In the genomic region with DNA sequence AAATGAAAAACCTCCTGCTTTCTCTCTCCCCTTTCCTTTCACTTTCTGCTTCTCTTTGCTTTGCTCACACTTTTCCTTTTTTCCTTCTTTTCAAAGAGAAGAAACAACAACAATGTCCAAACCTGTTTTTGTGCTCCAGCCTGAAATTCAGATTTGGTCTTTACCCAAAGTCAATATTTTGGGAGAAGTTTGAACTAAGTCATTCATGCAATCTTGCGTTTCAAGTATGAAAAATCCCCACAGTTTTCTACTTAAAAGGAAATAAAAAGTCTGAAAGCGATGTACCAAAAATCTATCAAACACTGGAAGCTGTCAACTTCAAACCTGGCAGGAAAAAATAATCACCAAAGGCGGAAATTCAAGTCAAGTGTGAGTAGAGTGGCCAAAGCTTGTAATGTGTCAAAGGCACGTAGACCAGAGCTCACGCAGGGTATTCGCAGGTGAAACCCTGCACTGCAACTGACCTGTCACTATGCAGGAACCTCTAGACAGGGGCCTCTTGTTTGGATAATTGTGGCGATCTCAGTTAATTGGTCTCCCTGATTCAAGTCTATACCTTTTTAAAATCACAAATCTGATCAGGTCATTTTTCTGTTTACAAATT, we compare ENCODE assay signal across 11 cellular contexts.
DNase-seq lines count a peak whose midpoint lies in the region; ATAC-seq and TF ChIP-seq lines count a peak whose summit lies in the region.
"Had no signal": no experiment of that assay in that cellular context is flagged by ENCODE, and none has a peak within 500 bp of the region (broad histone marks: within the 10 kb centered on the region; RNA-seq: fewer than 3 reads in every experiment).

No MANE protein-coding gene starts in this region.

- H3K4me3 Mint-ChIP-seq in activated T-cell treated with anti-CD3 and anti-CD28 coated beads, Interleukin-2, amount 50 U/mL, for 72 hours, result no peak overlapping the region
- no peak overlapping the region for H3K4me3 Mint-ChIP-seq in activated naive CD8-positive, alpha-beta T cell treated with anti-CD3 and anti-CD28 coated beads, Interleukin-2, amount 50 U/mL, for 24 hours
- H3K4me3 Mint-ChIP-seq in activated T-cell treated with anti-CD3 and anti-CD28 coated beads, Interleukin-2, amount 50 U/mL, for 4 hours, result no peak overlapping the region

- no peaks in the 10 kb centered on the region for H3K36me3 ChIP-seq in HEK293 (ENCODE audit: control insufficient read depth in 2 of 2, insufficient read depth in 1 of 2, low read length in 2 of 2)
- H3K36me3 ChIP-seq in breast epithelium, result no peaks in the 10 kb centered on the region
- H3K36me3 ChIP-seq in right lobe of liver, result no peaks in the 10 kb centered on the region
- no peaks in the 10 kb centered on the region for H3K36me3 ChIP-seq in spleen
- H3K36me3 ChIP-seq: BLaER1 treated with 17β-estradiol and CSF1 and Interleukin-3, amounts not matched to agents 10 nM and 100 nM had no signal

- intact Hi-C loops in breast epithelium (cut with DNase I; ENCODE audit: low total_unique reads) (no loop called here), right lobe of liver (cut with DNase I) (loop anchor here in 1 of 2 donors (10.0 kb wide), 1 partner anchor 189 kb away; no protein-coding TSS in a partner anchor), spleen (cut with DNase I; ENCODE audit: low total_unique reads) (no loop called here)

- ATAC-seq in right lobe of liver (peak; percentile 55 to 63 (median 60)), HG03469 (IDR thresholded peaks at IDR 0.05; ENCODE audit: unreplicated experiment) (no peak)
- ATAC-seq in activated T-cell treated with anti-CD3 and anti-CD28 coated beads, Interleukin-2, amount 50 U/mL, for 72 hours (replicated peaks in 1 of 2), result no peak
- no peak for ATAC-seq in activated naive CD8-positive, alpha-beta T cell treated with anti-CD3 and anti-CD28 coated beads, Interleukin-2, amount 50 U/mL, for 24 hours
- ATAC-seq in activated T-cell treated with anti-CD3 and anti-CD28 coated beads, Interleukin-2, amount 50 U/mL, for 4 hours, result no peak

- TF ChIP-seq POLR2A in breast epithelium (IDR thresholded peaks at IDR 0.05) (no peak), right lobe of liver (IDR thresholded peaks at IDR 0.05) (no peak), spleen (IDR thresholded peaks at IDR 0.05) (no peak)

- TF ChIP-seq CTCF in HEK293 (tag by site-specific recombination; IDR thresholded peaks at IDR 0.05) (no peak), breast epithelium (IDR thresholded peaks at IDR 0.05) (peak in 1 of 3 donors; percentile 12), right lobe of liver (IDR thresholded peaks at IDR 0.05) (no peak), spleen (IDR thresholded peaks at IDR 0.05 in 8 of 11, conservative IDR thresholded peaks at IDR 0.05 in 3 of 11) (no peak)

- no peak overlapping the region for H3K27ac Mint-ChIP-seq in activated T-cell treated with anti-CD3 and anti-CD28 coated beads, Interleukin-2, amount 50 U/mL, for 72 hours
- H3K27ac Mint-ChIP-seq in activated naive CD8-positive, alpha-beta T cell treated with anti-CD3 and anti-CD28 coated beads, Interleukin-2, amount 50 U/mL, for 24 hours, result no peak overlapping the region

- CTCF ChIA-PET in HEK293 (lab: Yijun Ruan, JAX), result no interaction called here

- H3K9me3 ChIP-seq in HEK293 (ENCODE audit: control insufficient read depth, insufficient read depth, low read depth, low read length) (no peaks in the 10 kb centered on the region), breast epithelium (no peaks in the 10 kb centered on the region), right lobe of liver (no peaks in the 10 kb centered on the region), spleen (no peaks in the 10 kb centered on the region)
- H3K9me3 ChIP-seq: BLaER1 treated with 17β-estradiol and CSF1 and Interleukin-3, amounts not matched to agents 10 nM and 100 nM had no signal

- no peaks in the 10 kb centered on the region for H3K27me3 ChIP-seq in breast epithelium
- no peaks in the 10 kb centered on the region for H3K27me3 ChIP-seq in right lobe of liver
- no peaks in the 10 kb centered on the region for H3K27me3 ChIP-seq in spleen (replicated peaks in 1 of 7)
- H3K27me3 ChIP-seq: BLaER1 treated with 17β-estradiol and CSF1 and Interleukin-3, amounts not matched to agents 10 nM and 100 nM had no signal

- H3K27ac ChIP-seq in HEK293 (ENCODE audit: extremely low read depth, low read depth, low read length), result no peak overlapping the region
- peak overlapping the region; percentile 85 for H3K27ac ChIP-seq in breast epithelium
- peak overlapping the region; percentile 33 to 67 (median 60) for H3K27ac ChIP-seq in right lobe of liver
- H3K27ac ChIP-seq in spleen, result peak overlapping the region in 6 of 8 donors; percentile 24 to 68 (median 48)
- H3K27ac ChIP-seq: BLaER1 treated with 17β-estradiol and CSF1 and Interleukin-3, amounts not matched to agents 10 nM and 100 nM; SK-N-MC had no signal

- no peaks in the 10 kb centered on the region for H3K9me3 Mint-ChIP-seq in activated T-cell treated with anti-CD3 and anti-CD28 coated beads, Interleukin-2, amount 50 U/mL, for 72 hours
- H3K9me3 Mint-ChIP-seq in activated naive CD8-positive, alpha-beta T cell treated with anti-CD3 and anti-CD28 coated beads, Interleukin-2, amount 50 U/mL, for 24 hours, result no peaks in the 10 kb centered on the region
- H3K9me3 Mint-ChIP-seq in activated T-cell treated with anti-CD3 and anti-CD28 coated beads, Interleukin-2, amount 50 U/mL, for 4 hours, result no peaks in the 10 kb centered on the region

- no peaks in the 10 kb centered on the region for H3K27me3 Mint-ChIP-seq in activated T-cell treated with anti-CD3 and anti-CD28 coated beads, Interleukin-2, amount 50 U/mL, for 72 hours (ENCODE audit: low read depth)
- peaks cover 4% of the 10 kb centered on the region for H3K27me3 Mint-ChIP-seq in activated naive CD8-positive, alpha-beta T cell treated with anti-CD3 and anti-CD28 coated beads, Interleukin-2, amount 50 U/mL, for 24 hours
- no peaks in the 10 kb centered on the region for H3K27me3 Mint-ChIP-seq in activated T-cell treated with anti-CD3 and anti-CD28 coated beads, Interleukin-2, amount 50 U/mL, for 4 hours (ENCODE audit: low read depth)

- H3K4me1 ChIP-seq in HEK293 (ENCODE audit: control insufficient read depth, insufficient read depth, low read length), result peaks cover 3% of the 10 kb centered on the region
- H3K4me1 ChIP-seq in breast epithelium, result no peaks in the 10 kb centered on the region
- peaks cover 0 to 18% (median 4%) of the 10 kb centered on the region in 4 donors for H3K4me1 ChIP-seq in right lobe of liver
- peaks cover 0 to 35% (median 20%) of the 10 kb centered on the region in 6 donors for H3K4me1 ChIP-seq in spleen

- POLR2A ChIA-PET in HEK293 (lab: Yijun Ruan, JAX), result no interaction called here

- DNase-seq in breast epithelium (ENCODE audit: low spot score in 2 of 2) (no peak), right lobe of liver (no peak), spleen (no peak)
- no peak for DNase-seq in activated T-cell treated with anti-CD3 and anti-CD28 coated beads, Interleukin-2, amount 50 U/mL, for 72 hours
- no peak for DNase-seq in activated naive CD8-positive, alpha-beta T cell treated with anti-CD3 and anti-CD28 coated beads, Interleukin-2, amount 50 U/mL, for 24 hours
- no peak for DNase-seq in activated T-cell treated with anti-CD3 and anti-CD28 coated beads, Interleukin-2, amount 50 U/mL, for 4 hours
- DNase-seq: NCI-H2029 treated with DMSO at 0.1 percent for 48 hours had no signal

- 22% methylated on average over 7 of the region's 7 CpGs for WGBS in right lobe of liver (ENCODE audit: insufficient coverage, low coverage, low lambda C conversion rate, missing lambda C conversion rate)
- 48 to 62% (median 49%) methylated on average over 7 of the region's 7 CpGs for WGBS in spleen, 5 donors

- H3K36me3 Mint-ChIP-seq in activated T-cell treated with anti-CD3 and anti-CD28 coated beads, Interleukin-2, amount 50 U/mL, for 72 hours (ENCODE audit: insufficient read depth in 2 of 2), result no peaks in the 10 kb centered on the region
- no peaks in the 10 kb centered on the region for H3K36me3 Mint-ChIP-seq in activated naive CD8-positive, alpha-beta T cell treated with anti-CD3 and anti-CD28 coated beads, Interleukin-2, amount 50 U/mL, for 24 hours (ENCODE audit: low read depth)
- no peaks in the 10 kb centered on the region for H3K36me3 Mint-ChIP-seq in activated T-cell treated with anti-CD3 and anti-CD28 coated beads, Interleukin-2, amount 50 U/mL, for 4 hours (ENCODE audit: insufficient read depth)

- H3K4me3 ChIP-seq in HEK293 (ENCODE audit: low read depth, low read length) (no peak overlapping the region), breast epithelium (no peak overlapping the region), right lobe of liver (no peak overlapping the region), spleen (no peak overlapping the region)
- H3K4me3 ChIP-seq: BLaER1 treated with 17β-estradiol and CSF1 and Interleukin-3, amounts not matched to agents 10 nM and 100 nM; SK-N-MC had no signal

- H3K4me1 Mint-ChIP-seq in activated T-cell treated with anti-CD3 and anti-CD28 coated beads, Interleukin-2, amount 50 U/mL, for 72 hours (ENCODE audit: low read depth), result peaks cover 10% of the 10 kb centered on the region
- H3K4me1 Mint-ChIP-seq in activated naive CD8-positive, alpha-beta T cell treated with anti-CD3 and anti-CD28 coated beads, Interleukin-2, amount 50 U/mL, for 24 hours, result peaks cover 3% of the 10 kb centered on the region
- H3K4me1 Mint-ChIP-seq in activated T-cell treated with anti-CD3 and anti-CD28 coated beads, Interleukin-2, amount 50 U/mL, for 4 hours (ENCODE audit: low read depth), result no peaks in the 10 kb centered on the region

TF ChIP-seq in HEK293, 187 proteins besides CTCF, POLR2A, EP300 and RAD21 (continues in another document):
- TF ChIP-seq ZNF211 (tag by site-specific recombination; IDR thresholded peaks at IDR 0.05; ENCODE audit: low read depth) (no peak), ZBTB48 (tag by site-specific recombination; IDR thresholded peaks at IDR 0.05) (no peak), PRDM1 (tag by site-specific recombination; IDR thresholded peaks at IDR 0.05) (peak; percentile 80), ZNF510 (tag by site-specific recombination; IDR thresholded peaks at IDR 0.05; ENCODE audit: insufficient replicate concordance) (no peak), ZNF501 (tag by site-specific recombination; IDR thresholded peaks at IDR 0.05) (no peak)

Comparison
In these comparisons a context has a peak if more than half of its experiments do, and no peak if none do; other contexts are left out.
1. ATAC-seq: peak in right lobe of liver (4 of 4); none in activated T-cell treated with anti-CD3 and anti-CD28 coated beads, Interleukin-2, amount 50 U/mL, for 72 hours (0 of 2), activated naive CD8-positive, alpha-beta T cell treated with anti-CD3 and anti-CD28 coated beads, Interleukin-2, amount 50 U/mL, for 24 hours (single experiment), activated T-cell treated with anti-CD3 and anti-CD28 coated beads, Interleukin-2, amount 50 U/mL, for 4 hours (0 of 2) and HG03469 (single experiment).